1 cellular context compared by ENCODE assay signal in the genomic region with DNA sequence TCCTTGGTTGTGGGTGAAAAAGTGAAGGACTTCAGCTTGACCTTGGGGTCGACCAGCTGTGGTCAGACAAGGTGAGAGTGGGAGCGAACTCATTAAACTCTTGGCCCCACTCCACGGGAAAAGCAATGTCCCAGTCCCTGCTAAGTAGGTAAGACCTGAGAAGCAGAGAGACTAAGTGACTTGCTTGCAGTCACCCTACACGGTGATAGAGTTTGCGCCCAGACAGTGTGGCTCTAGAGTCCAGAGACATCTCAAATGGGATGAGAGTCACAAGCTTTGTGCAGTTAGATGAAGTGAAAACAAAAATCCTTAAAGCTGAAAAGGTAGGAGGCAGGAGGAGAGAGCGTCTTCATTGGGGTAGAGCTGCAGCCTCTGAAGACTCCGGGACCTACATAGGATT.
TF ChIP-seq lines count a peak whose summit lies in the region.

No MANE protein-coding gene starts in this region.

TF ChIP-seq in HepG2, 621 proteins besides CTCF, POLR2A, EP300 and RAD21 (continued from another document):
- no peak for TF ChIP-seq SOX13 (IDR thresholded peaks at IDR 0.05)
- TF ChIP-seq SOX13 (CRISPR knock-in tag; conservative IDR thresholded peaks at IDR 0.05 in 1 of 2, IDR thresholded peaks at IDR 0.05 in 1 of 2): no peak
- no peak for TF ChIP-seq FOXC1 (CRISPR knock-in tag; IDR thresholded peaks at IDR 0.05; ENCODE audit: borderline replicate concordance)
